ENCODE assay signal across 27 cellular contexts in the genomic region with DNA sequence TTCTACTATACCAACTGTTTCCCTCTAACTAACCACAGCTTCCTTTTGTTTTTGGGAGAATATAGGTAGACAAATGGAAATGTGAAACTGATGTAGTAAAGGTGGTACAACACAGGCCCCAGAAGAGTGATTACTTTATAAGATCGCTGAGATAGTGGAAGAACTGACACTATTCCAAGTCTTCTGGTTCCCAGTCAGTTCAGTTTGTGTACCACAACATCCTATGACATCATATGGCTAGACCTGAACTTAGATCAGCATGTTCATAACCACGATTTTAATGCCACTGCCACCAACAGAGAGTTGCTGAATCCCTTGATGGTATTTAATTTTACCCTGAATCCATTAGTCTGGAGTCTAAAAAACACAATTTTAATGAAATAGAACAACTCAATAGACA.
"Had no signal": no experiment of that assay in that cellular context is flagged by ENCODE, and none has a peak within 500 bp of the region (broad histone marks: within the 10 kb centered on the region; RNA-seq: fewer than 3 reads in every experiment).

No MANE protein-coding gene starts in this region.

- H3K4me1 ChIP-seq: esophagus muscularis mucosa, foreskin keratinocyte, gastroesophageal sphincter, left lung, neural progenitor cell, parathyroid adenoma, suprapubic skin, transverse colon, vagina had no signal

- H3K27me3 Mint-ChIP-seq: progenitor cell of endocrine pancreas had no signal

- H3K4me1 Mint-ChIP-seq: naive thymus-derived CD4-positive, alpha-beta T cell; nephron; neural progenitor cell; stimulated activated effector memory CD8-positive, alpha-beta T cell treated with anti-CD3 and anti-CD28 coated beads, Interleukin-12 subunit alpha, Interleukin-12 subunit beta, amount 100 ng/mL, for 72 hours had no signal

- H3K36me3 ChIP-seq: esophagus muscularis mucosa, gastroesophageal sphincter, heart left ventricle, left lung, neural progenitor cell, suprapubic skin, transverse colon, vagina had no signal

- FAIRE-seq: endothelial cell of umbilical vein, islet of Langerhans had no signal

- H3K27ac ChIP-seq: coronary artery, esophagus muscularis mucosa, foreskin keratinocyte, gastroesophageal sphincter, heart left ventricle, hepatocyte, left lung, neural progenitor cell, parathyroid adenoma, suprapubic skin, transverse colon, vagina had no signal

- H3K27me3 ChIP-seq: esophagus muscularis mucosa, foreskin keratinocyte, gastroesophageal sphincter, heart left ventricle, hepatocyte, left lung, neural progenitor cell, suprapubic skin, transverse colon, vagina had no signal

- H3K27ac Mint-ChIP-seq: naive thymus-derived CD4-positive, alpha-beta T cell; nephron; neural progenitor cell; progenitor cell of endocrine pancreas; stimulated activated effector memory CD8-positive, alpha-beta T cell treated with anti-CD3 and anti-CD28 coated beads, Interleukin-12 subunit alpha, Interleukin-12 subunit beta, amount 100 ng/mL, for 72 hours had no signal

- H3K9me3 ChIP-seq: suprapubic skin, vagina had no signal

- DNase-seq: dermis blood vessel endothelial cell; effector memory CD4-positive, alpha-beta T cell; foreskin keratinocyte; heart left ventricle; left cardiac atrium; left lung; mammary epithelial cell; mesendoderm; midbrain; naive thymus-derived CD4-positive, alpha-beta T cell; stimulated activated CD4-positive, alpha-beta T cell treated with anti-CD3 and anti-CD28 coated beads, Interleukin-2, amount 100 ng/mL, for 24 hours; stimulated activated CD4-positive, alpha-beta T cell treated with anti-CD3 and anti-CD28 coated beads, Interleukin-4, amount 100 ng/mL, for 24 hours; stimulated activated naive CD4-positive, alpha-beta T cell treated with Interleukin-2 at 50 U/mL for 16 hours; transverse colon had no signal

- H3K36me3 Mint-ChIP-seq: naive thymus-derived CD4-positive, alpha-beta T cell; stimulated activated effector memory CD8-positive, alpha-beta T cell treated with anti-CD3 and anti-CD28 coated beads, Interleukin-12 subunit alpha, Interleukin-12 subunit beta, amount 100 ng/mL, for 72 hours had no signal

- H3K4me3 ChIP-seq: coronary artery, esophagus muscularis mucosa, gastroesophageal sphincter, heart left ventricle, hepatocyte, left lung, neural progenitor cell, suprapubic skin, transverse colon, vagina had no signal

- H3K4me3 Mint-ChIP-seq: naive thymus-derived CD4-positive, alpha-beta T cell; nephron; neural progenitor cell; stimulated activated effector memory CD8-positive, alpha-beta T cell treated with anti-CD3 and anti-CD28 coated beads, Interleukin-12 subunit alpha, Interleukin-12 subunit beta, amount 100 ng/mL, for 72 hours had no signal
